ENCODE assay signal across 14 cellular contexts in the genomic region with DNA sequence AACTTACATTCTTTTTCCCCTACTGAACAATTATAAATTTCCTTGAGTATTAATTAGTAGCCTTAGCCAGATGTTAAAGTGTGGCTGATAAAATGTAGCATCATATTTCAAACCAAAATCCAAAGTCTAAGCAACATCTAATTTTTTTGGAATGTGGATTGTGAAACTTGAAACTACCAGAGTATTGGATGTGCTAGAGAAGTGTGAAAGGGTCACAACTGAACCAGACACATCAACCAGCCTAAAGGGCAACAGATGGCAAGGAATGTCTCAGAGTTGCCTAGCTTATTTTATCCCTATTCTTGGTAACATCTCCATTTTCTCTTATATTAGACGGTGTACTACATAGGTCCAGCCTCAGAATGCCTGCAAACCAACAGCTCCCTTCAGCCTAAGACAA.
"Had no signal": no experiment of that assay in that cellular context is flagged by ENCODE, and none has a peak within 500 bp of the region (broad histone marks: within the 10 kb centered on the region; RNA-seq: fewer than 3 reads in every experiment).

No MANE protein-coding gene starts in this region.

- DNase-seq: activated CD4-positive, alpha-beta T cell treated with anti-CD3 and anti-CD28 coated beads for 48 hours; activated CD8-positive, alpha-beta T cell treated with anti-CD3 and anti-CD28 coated beads, Interleukin-2, amount 10 ng/mL, durations not matched to agents 7 days and 5 days; activated naive CD4-positive, alpha-beta T cell treated with anti-CD3 and anti-CD28 coated beads, Interleukin-2, amount 10 ng/mL, durations not matched to agents 7 days and 5 days; adrenal gland; endodermal cell; foreskin melanocyte; heart left ventricle; natural killer cell; nucleus accumbens; stimulated activated CD4-positive, alpha-beta T cell treated with anti-CD3 and anti-CD28 coated beads, Interleukin-4, amount 100 ng/mL, for 24 hours; stomach had no signal

- H3K4me1 ChIP-seq: adrenal gland, heart left ventricle, prostate gland, stomach had no signal

- H3K27ac ChIP-seq: adrenal gland, heart left ventricle, prostate gland, stomach, thoracic aorta had no signal

- ATAC-seq: activated CD8-positive, alpha-beta T cell treated with anti-CD3 and anti-CD28 coated beads, Interleukin-2, amount 10 ng/mL, durations not matched to agents 7 days and 5 days; natural killer cell; WTC11 had no signal

- H3K27me3 ChIP-seq: adrenal gland, heart left ventricle, stomach had no signal

- H3K9me3 ChIP-seq: adrenal gland, heart left ventricle, prostate gland, stomach, thoracic aorta had no signal

- H3K36me3 ChIP-seq: adrenal gland, heart left ventricle, prostate gland, stomach, thoracic aorta had no signal

- H3K4me3 ChIP-seq: adrenal gland, heart left ventricle, prostate gland, stomach, thoracic aorta had no signal
